Comparison of ENCODE assay signal across 8 cellular contexts in genomic region chr7:65037740-65038678, GRCh38. TPM values are rescaled to one million over a fixed set of nuclear protein-coding genes. Genes with fewer than 3 reads are reported as not detected.
A peak's percentile ranks its signal among the peaks of the same experiment; 100 is the strongest.
DNase-seq lines count a peak whose midpoint lies in the region; ATAC-seq lines count a peak whose summit lies in the region.

No MANE protein-coding gene starts in this region.

- DNase-seq in CD8-positive, alpha-beta memory T cell = peak; percentile 88 to 95 (median 92)
- peak; percentile 93 for DNase-seq in NCI-H82 (lab: John Stamatoyannopoulos, UW)
- peak; percentile 94 for DNase-seq in activated CD4-positive, alpha-beta memory T cell treated with anti-CD3 and anti-CD28 coated beads, Interleukin-2, amount 10 ng/mL, durations not matched to agents 7 days and 5 days
- DNase-seq in ecto neural progenitor cell (ENCODE audit: low spot score) = peak; percentile 96
- DNase-seq in medulla oblongata (ENCODE audit: extremely low spot score) = peak; percentile 96
- peak; percentile 84 for DNase-seq in stimulated activated CD8-positive, alpha-beta memory T cell treated with anti-CD3 and anti-CD28 coated beads, Interleukin-12 subunit alpha, Interleukin-12 subunit beta, amount 100 ng/mL, for 1 hour (ENCODE audit: low read depth)

- no peaks in the 10 kb centered on the region for H3K27me3 ChIP-seq in CD8-positive, alpha-beta memory T cell (ENCODE audit: insufficient read depth, low read length, poor library complexity, severe bottlenecking)

- H3K4me3 Mint-ChIP-seq in CD8-positive, alpha-beta memory T cell = peak overlapping the region; percentile 64 to 91 (median 80)
- H3K4me3 Mint-ChIP-seq in activated CD4-positive, alpha-beta memory T cell treated with anti-CD3 and anti-CD28 coated beads, Interleukin-2, amount 10 ng/mL, durations not matched to agents 7 days and 5 days = peak overlapping the region; percentile 75

- peak; percentile 80 for ATAC-seq in GM19455 (IDR thresholded peaks at IDR 0.05; ENCODE audit: unreplicated experiment)
- ATAC-seq in HG03575 (IDR thresholded peaks at IDR 0.05; ENCODE audit: extremely low read depth, insufficient number of reproducible peaks, low FRiP score, unreplicated experiment) = peak; percentile 51

- H3K4me1 ChIP-seq in CD8-positive, alpha-beta memory T cell (ENCODE audit: insufficient read depth, low read length) = peaks cover 11% of the 10 kb centered on the region

- peak overlapping the region; percentile 38 to 90 (median 87) for H3K27ac Mint-ChIP-seq in CD8-positive, alpha-beta memory T cell
- H3K27ac Mint-ChIP-seq in activated CD4-positive, alpha-beta memory T cell treated with anti-CD3 and anti-CD28 coated beads, Interleukin-2, amount 10 ng/mL, durations not matched to agents 7 days and 5 days = peak overlapping the region; percentile 56

- no peak overlapping the region for H3K4me3 ChIP-seq in CD8-positive, alpha-beta memory T cell (ENCODE audit: low read length)

- peaks cover 12 to 19% (median 17%) of the 10 kb centered on the region in 3 donors for H3K4me1 Mint-ChIP-seq in CD8-positive, alpha-beta memory T cell
- peaks cover 16% of the 10 kb centered on the region for H3K4me1 Mint-ChIP-seq in activated CD4-positive, alpha-beta memory T cell treated with anti-CD3 and anti-CD28 coated beads, Interleukin-2, amount 10 ng/mL, durations not matched to agents 7 days and 5 days

- no peaks in the 10 kb centered on the region for H3K36me3 ChIP-seq in CD8-positive, alpha-beta memory T cell (ENCODE audit: insufficient read depth, low read length)

- CTCF ChIA-PET in CD8-positive, alpha-beta memory T cell (lab: Charles Lee) = no interaction called here
- CTCF ChIA-PET in activated CD4-positive, alpha-beta memory T cell treated with anti-CD3 and anti-CD28 coated beads, Interleukin-2, amount 10 ng/mL, durations not matched to agents 7 days and 5 days (lab: Charles Lee) = interaction anchor here (1.6 kb wide), 1 partner anchor 32 kb away, joined by 7 read pairs; the partner anchor contains the start of gene ERV3-1

- no peaks in the 10 kb centered on the region for H3K9me3 ChIP-seq in CD8-positive, alpha-beta memory T cell (ENCODE audit: low read length)

- H3K9me3 Mint-ChIP-seq in CD8-positive, alpha-beta memory T cell = no peaks in the 10 kb centered on the region
- H3K9me3 Mint-ChIP-seq in activated CD4-positive, alpha-beta memory T cell treated with anti-CD3 and anti-CD28 coated beads, Interleukin-2, amount 10 ng/mL, durations not matched to agents 7 days and 5 days = no peaks in the 10 kb centered on the region

- peak overlapping the region; percentile 51 for H3K27ac ChIP-seq in CD8-positive, alpha-beta memory T cell (ENCODE audit: low read depth, low read length)

- H3K27me3 Mint-ChIP-seq in CD8-positive, alpha-beta memory T cell = peaks cover 0 to 2% of the 10 kb centered on the region in 2 donors
- H3K27me3 Mint-ChIP-seq in activated CD4-positive, alpha-beta memory T cell treated with anti-CD3 and anti-CD28 coated beads, Interleukin-2, amount 10 ng/mL, durations not matched to agents 7 days and 5 days = no peaks in the 10 kb centered on the region

- POLR2A ChIA-PET in CD8-positive, alpha-beta memory T cell (lab: Charles Lee) = interaction anchor here (0.6 to 2.1 kb wide), 4 partner anchors 31 to 365 kb away, joined by 3 to 25 read pairs (median 4); partner anchors contain the start of gene ERV3-1
- POLR2A ChIA-PET in activated CD4-positive, alpha-beta memory T cell treated with anti-CD3 and anti-CD28 coated beads, Interleukin-2, amount 10 ng/mL, durations not matched to agents 7 days and 5 days (lab: Charles Lee) = interaction anchor here (0.7 to 3.4 kb wide), 6 partner anchors 31 to 372 kb away, joined by 3 to 28 read pairs (median 4); partner anchors contain the start of genes ERV3-1, ZNF107, ZNF138 and ZNF273

- peaks cover 0 to 3% (median 0%) of the 10 kb centered on the region in 3 donors for H3K36me3 Mint-ChIP-seq in CD8-positive, alpha-beta memory T cell
- H3K36me3 Mint-ChIP-seq in activated CD4-positive, alpha-beta memory T cell treated with anti-CD3 and anti-CD28 coated beads, Interleukin-2, amount 10 ng/mL, durations not matched to agents 7 days and 5 days (ENCODE audit: low read depth) = no peaks in the 10 kb centered on the region

RNA-seq across cellular contexts. Expression of gene ERV3-1, which starts 31.5 kb away (rescaled TPM):
- 1 to 10 TPM; 6.0 to 7.1 TPM for total RNA-seq in CD8-positive, alpha-beta memory T cell
- polyA plus RNA-seq in CD8-positive, alpha-beta memory T cell = 7.2 TPM
- 10 to 100 TPM in 1 of 2 experiments, 1 to 10 TPM in 1; 9.6 to 14.4 TPM for total RNA-seq in activated CD4-positive, alpha-beta memory T cell treated with anti-CD3 and anti-CD28 coated beads, Interleukin-2, amount 10 ng/mL, durations not matched to agents 7 days and 5 days

RNA-seq across cellular contexts. Expression of gene ZNF117, which starts 47.2 kb away (rescaled TPM):
- 1 to 10 TPM; 3.5 to 3.8 TPM for total RNA-seq in CD8-positive, alpha-beta memory T cell
- 0.89 TPM for polyA plus RNA-seq in CD8-positive, alpha-beta memory T cell
- 1 to 10 TPM; 4.3 to 4.6 TPM for total RNA-seq in activated CD4-positive, alpha-beta memory T cell treated with anti-CD3 and anti-CD28 coated beads, Interleukin-2, amount 10 ng/mL, durations not matched to agents 7 days and 5 days
